8 cellular contexts compared by ENCODE assay signal in the genomic region with DNA sequence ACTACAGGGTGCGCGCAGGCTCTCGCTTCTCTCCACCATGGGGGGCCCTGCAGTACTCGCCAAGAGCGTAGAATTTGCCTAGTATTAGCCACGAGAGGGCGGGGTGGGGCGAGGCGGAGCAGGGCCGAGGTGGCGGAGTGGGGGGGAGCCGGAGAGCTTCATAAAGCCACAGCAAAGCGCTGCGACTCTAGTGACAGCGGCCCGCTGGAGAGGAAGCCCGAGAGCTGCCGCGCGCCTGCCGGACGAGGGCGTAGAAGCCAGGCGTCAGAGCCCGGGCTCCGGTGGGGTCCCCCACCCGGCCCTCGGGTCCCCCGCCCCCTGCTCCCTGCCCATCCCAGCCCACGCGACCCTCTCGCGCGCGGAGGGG. TPM values are rescaled to one million over a fixed set of nuclear protein-coding genes. Genes with fewer than 3 reads are reported as not detected.
DNase-seq lines count a peak whose midpoint lies in the region; ATAC-seq and TF ChIP-seq lines count a peak whose summit lies in the region.

A gene with protein sequence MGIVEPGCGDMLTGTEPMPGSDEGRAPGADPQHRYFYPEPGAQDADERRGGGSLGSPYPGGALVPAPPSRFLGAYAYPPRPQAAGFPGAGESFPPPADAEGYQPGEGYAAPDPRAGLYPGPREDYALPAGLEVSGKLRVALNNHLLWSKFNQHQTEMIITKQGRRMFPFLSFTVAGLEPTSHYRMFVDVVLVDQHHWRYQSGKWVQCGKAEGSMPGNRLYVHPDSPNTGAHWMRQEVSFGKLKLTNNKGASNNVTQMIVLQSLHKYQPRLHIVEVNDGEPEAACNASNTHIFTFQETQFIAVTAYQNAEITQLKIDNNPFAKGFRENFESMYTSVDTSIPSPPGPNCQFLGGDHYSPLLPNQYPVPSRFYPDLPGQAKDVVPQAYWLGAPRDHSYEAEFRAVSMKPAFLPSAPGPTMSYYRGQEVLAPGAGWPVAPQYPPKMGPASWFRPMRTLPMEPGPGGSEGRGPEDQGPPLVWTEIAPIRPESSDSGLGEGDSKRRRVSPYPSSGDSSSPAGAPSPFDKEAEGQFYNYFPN (plus strand): TSS at position 190 of the 367 bp plus-strand sequence. CDS start 219 bp downstream, outside the sequence.

- H3K27me3 Mint-ChIP-seq in WTC11 (ENCODE audit: low read depth): peaks cover 77% of the 10 kb centered on the region
- H3K27me3 Mint-ChIP-seq in central memory CD8-positive, alpha-beta T cell: no peaks in the 10 kb centered on the region

- peaks cover 9% of the 10 kb centered on the region for H3K4me1 Mint-ChIP-seq in WTC11
- peaks cover 82% of the 10 kb centered on the region for H3K4me1 Mint-ChIP-seq in central memory CD8-positive, alpha-beta T cell

- no peaks in the 10 kb centered on the region for H3K36me3 Mint-ChIP-seq in WTC11
- H3K36me3 Mint-ChIP-seq in central memory CD8-positive, alpha-beta T cell (ENCODE audit: insufficient read depth): peaks cover 27% of the 10 kb centered on the region

- no peaks in the 10 kb centered on the region for H3K9me3 Mint-ChIP-seq in WTC11
- no peaks in the 10 kb centered on the region for H3K9me3 Mint-ChIP-seq in central memory CD8-positive, alpha-beta T cell

- DNase-seq in NCI-H1694 (lab: John Stamatoyannopoulos, UW) (peak; percentile 68), WTC11 (ENCODE audit: low spot score) (peak; percentile 79), medulla oblongata (ENCODE audit: extremely low spot score) (peak; percentile 15), hepatic stellate cell (ENCODE audit: low spot score) (no peak)
- DNase-seq in central memory CD8-positive, alpha-beta T cell (ENCODE audit: low spot score in 2 of 2): peak; percentile 84 to 90
- DNase-seq in stimulated activated CD8-positive, alpha-beta memory T cell treated with anti-CD3 and anti-CD28 coated beads, Interleukin-4, amount 100 ng/mL, for 1 hour (ENCODE audit: low read depth in 2 of 2, low spot score in 1 of 2): peak; percentile 82 to 85

- peak within 1 kb of the TSS; percentile 81 for H3K4me3 Mint-ChIP-seq in WTC11
- peak within 1 kb of the TSS; percentile 98 for H3K4me3 Mint-ChIP-seq in central memory CD8-positive, alpha-beta T cell

- peak; percentile 50 for TF ChIP-seq CTCF in GM12874 (IDR thresholded peaks at IDR 0.05; ENCODE audit: insufficient read depth, low read depth, low read length)
- no peak for TF ChIP-seq CTCF in WTC11 (IDR thresholded peaks at IDR 0.05)

- no peak within 1 kb of the TSS for H3K27ac Mint-ChIP-seq in WTC11
- peak within 1 kb of the TSS; percentile 97 for H3K27ac Mint-ChIP-seq in central memory CD8-positive, alpha-beta T cell (ENCODE audit: low read depth)

- POLR2A ChIA-PET in WTC11 (lab: Charles Lee): interaction anchor here (0.9 to 1.5 kb wide), 2 partner anchors 69 to 84 kb away, joined by 4 read pairs; a partner anchor contains a TSS

- ATAC-seq in HG02642 (IDR thresholded peaks at IDR 0.05; ENCODE audit: poor library complexity, unreplicated experiment): peak; percentile 66
- ATAC-seq in WTC11: peak; percentile 79
- ATAC-seq in central memory CD8-positive, alpha-beta T cell (replicated peaks; ENCODE audit: extremely low read depth, poor library complexity, severe bottlenecking): peak; percentile 86

- CTCF ChIA-PET in WTC11 (lab: Charles Lee): interaction anchor here (0.9 to 2.4 kb wide), 22 partner anchors 8 to 214 kb away, joined by 3 to 33 read pairs (median 6); a partner anchor contains a TSS

TF ChIP-seq in WTC11, 78 proteins besides CTCF, POLR2A, EP300 and RAD21:
- no peak for TF ChIP-seq ZBTB21 (CRISPR knock-in tag; IDR thresholded peaks at IDR 0.05; ENCODE audit: borderline replicate concordance)
- TF ChIP-seq, protein P1, sequence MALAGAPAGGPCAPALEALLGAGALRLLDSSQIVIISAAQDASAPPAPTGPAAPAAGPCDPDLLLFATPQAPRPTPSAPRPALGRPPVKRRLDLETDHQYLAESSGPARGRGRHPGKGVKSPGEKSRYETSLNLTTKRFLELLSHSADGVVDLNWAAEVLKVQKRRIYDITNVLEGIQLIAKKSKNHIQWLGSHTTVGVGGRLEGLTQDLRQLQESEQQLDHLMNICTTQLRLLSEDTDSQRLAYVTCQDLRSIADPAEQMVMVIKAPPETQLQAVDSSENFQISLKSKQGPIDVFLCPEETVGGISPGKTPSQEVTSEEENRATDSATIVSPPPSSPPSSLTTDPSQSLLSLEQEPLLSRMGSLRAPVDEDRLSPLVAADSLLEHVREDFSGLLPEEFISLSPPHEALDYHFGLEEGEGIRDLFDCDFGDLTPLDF (CRISPR knock-in tag; IDR thresholded peaks at IDR 0.05): no peak
- TF ChIP-seq, protein P2, sequence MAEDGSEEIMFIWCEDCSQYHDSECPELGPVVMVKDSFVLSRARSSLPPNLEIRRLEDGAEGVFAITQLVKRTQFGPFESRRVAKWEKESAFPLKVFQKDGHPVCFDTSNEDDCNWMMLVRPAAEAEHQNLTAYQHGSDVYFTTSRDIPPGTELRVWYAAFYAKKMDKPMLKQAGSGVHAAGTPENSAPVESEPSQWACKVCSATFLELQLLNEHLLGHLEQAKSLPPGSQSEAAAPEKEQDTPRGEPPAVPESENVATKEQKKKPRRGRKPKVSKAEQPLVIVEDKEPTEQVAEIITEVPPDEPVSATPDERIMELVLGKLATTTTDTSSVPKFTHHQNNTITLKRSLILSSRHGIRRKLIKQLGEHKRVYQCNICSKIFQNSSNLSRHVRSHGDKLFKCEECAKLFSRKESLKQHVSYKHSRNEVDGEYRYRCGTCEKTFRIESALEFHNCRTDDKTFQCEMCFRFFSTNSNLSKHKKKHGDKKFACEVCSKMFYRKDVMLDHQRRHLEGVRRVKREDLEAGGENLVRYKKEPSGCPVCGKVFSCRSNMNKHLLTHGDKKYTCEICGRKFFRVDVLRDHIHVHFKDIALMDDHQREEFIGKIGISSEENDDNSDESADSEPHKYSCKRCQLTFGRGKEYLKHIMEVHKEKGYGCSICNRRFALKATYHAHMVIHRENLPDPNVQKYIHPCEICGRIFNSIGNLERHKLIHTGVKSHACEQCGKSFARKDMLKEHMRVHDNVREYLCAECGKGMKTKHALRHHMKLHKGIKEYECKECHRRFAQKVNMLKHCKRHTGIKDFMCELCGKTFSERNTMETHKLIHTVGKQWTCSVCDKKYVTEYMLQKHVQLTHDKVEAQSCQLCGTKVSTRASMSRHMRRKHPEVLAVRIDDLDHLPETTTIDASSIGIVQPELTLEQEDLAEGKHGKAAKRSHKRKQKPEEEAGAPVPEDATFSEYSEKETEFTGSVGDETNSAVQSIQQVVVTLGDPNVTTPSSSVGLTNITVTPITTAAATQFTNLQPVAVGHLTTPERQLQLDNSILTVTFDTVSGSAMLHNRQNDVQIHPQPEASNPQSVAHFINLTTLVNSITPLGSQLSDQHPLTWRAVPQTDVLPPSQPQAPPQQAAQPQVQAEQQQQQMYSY (CRISPR knock-in tag; IDR thresholded peaks at IDR 0.05): no peak
- no peak for TF ChIP-seq HMGA2 (CRISPR knock-in tag; IDR thresholded peaks at IDR 0.05)
- TF ChIP-seq, protein P3, sequence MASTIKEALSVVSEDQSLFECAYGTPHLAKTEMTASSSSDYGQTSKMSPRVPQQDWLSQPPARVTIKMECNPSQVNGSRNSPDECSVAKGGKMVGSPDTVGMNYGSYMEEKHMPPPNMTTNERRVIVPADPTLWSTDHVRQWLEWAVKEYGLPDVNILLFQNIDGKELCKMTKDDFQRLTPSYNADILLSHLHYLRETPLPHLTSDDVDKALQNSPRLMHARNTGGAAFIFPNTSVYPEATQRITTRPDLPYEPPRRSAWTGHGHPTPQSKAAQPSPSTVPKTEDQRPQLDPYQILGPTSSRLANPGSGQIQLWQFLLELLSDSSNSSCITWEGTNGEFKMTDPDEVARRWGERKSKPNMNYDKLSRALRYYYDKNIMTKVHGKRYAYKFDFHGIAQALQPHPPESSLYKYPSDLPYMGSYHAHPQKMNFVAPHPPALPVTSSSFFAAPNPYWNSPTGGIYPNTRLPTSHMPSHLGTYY (CRISPR knock-in tag; IDR thresholded peaks at IDR 0.05): no peak
- TF ChIP-seq ZNF317 (CRISPR knock-in tag; IDR thresholded peaks at IDR 0.05; ENCODE audit: borderline replicate concordance, low read depth): no peak
- TF ChIP-seq MXD4 (CRISPR knock-in tag; IDR thresholded peaks at IDR 0.05; ENCODE audit: borderline replicate concordance): no peak
- TF ChIP-seq JUN (CRISPR knock-in tag; IDR thresholded peaks at IDR 0.05): no peak
- TF ChIP-seq, protein P4, sequence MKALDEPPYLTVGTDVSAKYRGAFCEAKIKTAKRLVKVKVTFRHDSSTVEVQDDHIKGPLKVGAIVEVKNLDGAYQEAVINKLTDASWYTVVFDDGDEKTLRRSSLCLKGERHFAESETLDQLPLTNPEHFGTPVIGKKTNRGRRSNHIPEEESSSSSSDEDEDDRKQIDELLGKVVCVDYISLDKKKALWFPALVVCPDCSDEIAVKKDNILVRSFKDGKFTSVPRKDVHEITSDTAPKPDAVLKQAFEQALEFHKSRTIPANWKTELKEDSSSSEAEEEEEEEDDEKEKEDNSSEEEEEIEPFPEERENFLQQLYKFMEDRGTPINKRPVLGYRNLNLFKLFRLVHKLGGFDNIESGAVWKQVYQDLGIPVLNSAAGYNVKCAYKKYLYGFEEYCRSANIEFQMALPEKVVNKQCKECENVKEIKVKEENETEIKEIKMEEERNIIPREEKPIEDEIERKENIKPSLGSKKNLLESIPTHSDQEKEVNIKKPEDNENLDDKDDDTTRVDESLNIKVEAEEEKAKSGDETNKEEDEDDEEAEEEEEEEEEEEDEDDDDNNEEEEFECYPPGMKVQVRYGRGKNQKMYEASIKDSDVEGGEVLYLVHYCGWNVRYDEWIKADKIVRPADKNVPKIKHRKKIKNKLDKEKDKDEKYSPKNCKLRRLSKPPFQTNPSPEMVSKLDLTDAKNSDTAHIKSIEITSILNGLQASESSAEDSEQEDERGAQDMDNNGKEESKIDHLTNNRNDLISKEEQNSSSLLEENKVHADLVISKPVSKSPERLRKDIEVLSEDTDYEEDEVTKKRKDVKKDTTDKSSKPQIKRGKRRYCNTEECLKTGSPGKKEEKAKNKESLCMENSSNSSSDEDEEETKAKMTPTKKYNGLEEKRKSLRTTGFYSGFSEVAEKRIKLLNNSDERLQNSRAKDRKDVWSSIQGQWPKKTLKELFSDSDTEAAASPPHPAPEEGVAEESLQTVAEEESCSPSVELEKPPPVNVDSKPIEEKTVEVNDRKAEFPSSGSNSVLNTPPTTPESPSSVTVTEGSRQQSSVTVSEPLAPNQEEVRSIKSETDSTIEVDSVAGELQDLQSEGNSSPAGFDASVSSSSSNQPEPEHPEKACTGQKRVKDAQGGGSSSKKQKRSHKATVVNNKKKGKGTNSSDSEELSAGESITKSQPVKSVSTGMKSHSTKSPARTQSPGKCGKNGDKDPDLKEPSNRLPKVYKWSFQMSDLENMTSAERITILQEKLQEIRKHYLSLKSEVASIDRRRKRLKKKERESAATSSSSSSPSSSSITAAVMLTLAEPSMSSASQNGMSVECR (CRISPR knock-in tag; IDR thresholded peaks at IDR 0.05; ENCODE audit: borderline replicate concordance): no peak
- TF ChIP-seq FOXK1 (CRISPR knock-in tag; IDR thresholded peaks at IDR 0.05): no peak

RNA-seq across cellular contexts. Expression of the gene that starts here (rescaled TPM):
- 0.15 to 0.18 TPM in 2 of 3 replicates, not detected in the other for total RNA-seq in WTC11 (2021)

Comparison
In these comparisons a context has a peak if more than half of its experiments do, and no peak if none do; other contexts are left out.
1. Peak in DNase-seq and ATAC-seq in WTC11; RNA of the gene not detected or under 1 TPM.